1 cellular context compared by ENCODE assay signal in genomic region chr1:151340870-151341754, GRCh38.
TF ChIP-seq lines count a peak whose summit lies in the region.

No MANE protein-coding gene starts in this region.

TF ChIP-seq in HEK293, 187 proteins besides CTCF, POLR2A, EP300 and RAD21 (continued from another document):
- TF ChIP-seq ZBTB1 (tag by site-specific recombination; IDR thresholded peaks at IDR 0.05) (no peak), ZNF501 (tag by site-specific recombination; IDR thresholded peaks at IDR 0.05) (peak; percentile 36; the same call in 1 of the 2 replicates), ZNF792 (tag by site-specific recombination; IDR thresholded peaks at IDR 0.05) (no peak), ZNF660 (tag by site-specific recombination; IDR thresholded peaks at IDR 0.05) (no peak), MEIS1 (CRISPR knock-in tag; IDR thresholded peaks at IDR 0.05; ENCODE audit: borderline replicate concordance) (no peak), ZNF112 (tag by site-specific recombination; IDR thresholded peaks at IDR 0.05) (no peak), ZNF138 (tag by site-specific recombination; IDR thresholded peaks at IDR 0.05; ENCODE audit: borderline replicate concordance) (no peak), ZNF169 (tag by site-specific recombination; IDR thresholded peaks at IDR 0.05) (no peak), ZNF670 (tag by site-specific recombination; IDR thresholded peaks at IDR 0.05; ENCODE audit: low read depth) (no peak), ZNF341 (tag by site-specific recombination; IDR thresholded peaks at IDR 0.05; ENCODE audit: low read depth) (no peak), ZNF404 (tag by site-specific recombination; IDR thresholded peaks at IDR 0.05) (no peak), ZNF311 (tag by site-specific recombination; IDR thresholded peaks at IDR 0.05; ENCODE audit: borderline replicate concordance) (no peak), ZNF416 (tag by site-specific recombination; IDR thresholded peaks at IDR 0.05) (no peak), ZNF10 (tag by site-specific recombination; IDR thresholded peaks at IDR 0.05) (0 out of 2 replicates have a peak, but pooled peaks have one; percentile 11), ZNF791 (tag by site-specific recombination; IDR thresholded peaks at IDR 0.05) (no peak), ZNF274 (IDR thresholded peaks at IDR 0.05; ENCODE audit: low read length) (no peak), ZNF274 (tag by site-specific recombination; IDR thresholded peaks at IDR 0.05; ENCODE audit: borderline replicate concordance) (no peak), ZNF837 (tag by site-specific recombination; IDR thresholded peaks at IDR 0.05) (no peak), ZBTB7A (tag by site-specific recombination; IDR thresholded peaks at IDR 0.05; ENCODE audit: low read depth) (no peak), KLF16 (tag by site-specific recombination; IDR thresholded peaks at IDR 0.05) (no peak), ZNF248 (tag by site-specific recombination; IDR thresholded peaks at IDR 0.05) (no peak), TRIM28 (IDR thresholded peaks at IDR 0.05; ENCODE audit: borderline replicate concordance, low read length) (no peak), FEZF1 (tag by site-specific recombination; IDR thresholded peaks at IDR 0.05) (no peak), ZNF513 (tag by site-specific recombination; IDR thresholded peaks at IDR 0.05) (no peak), ZBTB48 (tag by site-specific recombination; IDR thresholded peaks at IDR 0.05) (no peak), ZNF654 (tag by site-specific recombination; IDR thresholded peaks at IDR 0.05; ENCODE audit: low read depth) (peak; percentile 87), ZBTB11 (tag by site-specific recombination; conservative IDR thresholded peaks at IDR 0.05; ENCODE audit: low read depth) (no peak), ZNF2 (tag by site-specific recombination; IDR thresholded peaks at IDR 0.05) (0 out of 2 replicates have a peak, but pooled peaks have one; percentile 60), ZSCAN23 (tag by site-specific recombination; IDR thresholded peaks at IDR 0.05) (no peak), ZNF350 (tag by site-specific recombination; IDR thresholded peaks at IDR 0.05) (no peak), SCRT2 (tag by site-specific recombination; IDR thresholded peaks at IDR 0.05) (no peak), SP7 (tag by site-specific recombination; IDR thresholded peaks at IDR 0.05) (peak; percentile 27; the same call in 1 of the 2 replicates), ZNF223 (tag by site-specific recombination; IDR thresholded peaks at IDR 0.05) (no peak)
- TF ChIP-seq, protein P1, sequence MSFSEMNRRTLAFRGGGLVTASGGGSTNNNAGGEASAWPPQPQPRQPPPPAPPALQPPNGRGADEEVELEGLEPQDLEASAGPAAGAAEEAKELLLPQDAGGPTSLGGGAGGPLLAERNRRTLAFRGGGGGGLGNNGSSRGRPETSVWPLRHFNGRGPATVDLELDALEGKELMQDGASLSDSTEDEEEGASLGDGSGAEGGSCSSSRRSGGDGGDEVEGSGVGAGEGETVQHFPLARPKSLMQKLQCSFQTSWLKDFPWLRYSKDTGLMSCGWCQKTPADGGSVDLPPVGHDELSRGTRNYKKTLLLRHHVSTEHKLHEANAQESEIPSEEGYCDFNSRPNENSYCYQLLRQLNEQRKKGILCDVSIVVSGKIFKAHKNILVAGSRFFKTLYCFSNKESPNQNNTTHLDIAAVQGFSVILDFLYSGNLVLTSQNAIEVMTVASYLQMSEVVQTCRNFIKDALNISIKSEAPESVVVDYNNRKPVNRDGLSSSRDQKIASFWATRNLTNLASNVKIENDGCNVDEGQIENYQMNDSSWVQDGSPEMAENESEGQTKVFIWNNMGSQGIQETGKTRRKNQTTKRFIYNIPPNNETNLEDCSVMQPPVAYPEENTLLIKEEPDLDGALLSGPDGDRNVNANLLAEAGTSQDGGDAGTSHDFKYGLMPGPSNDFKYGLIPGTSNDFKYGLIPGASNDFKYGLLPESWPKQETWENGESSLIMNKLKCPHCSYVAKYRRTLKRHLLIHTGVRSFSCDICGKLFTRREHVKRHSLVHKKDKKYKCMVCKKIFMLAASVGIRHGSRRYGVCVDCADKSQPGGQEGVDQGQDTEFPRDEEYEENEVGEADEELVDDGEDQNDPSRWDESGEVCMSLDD (tag by site-specific recombination; IDR thresholded peaks at IDR 0.05), result no peak
- TF ChIP-seq, protein P2, sequence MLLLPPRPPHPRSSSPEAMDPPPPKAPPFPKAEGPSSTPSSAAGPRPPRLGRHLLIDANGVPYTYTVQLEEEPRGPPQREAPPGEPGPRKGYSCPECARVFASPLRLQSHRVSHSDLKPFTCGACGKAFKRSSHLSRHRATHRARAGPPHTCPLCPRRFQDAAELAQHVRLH (tag by site-specific recombination; IDR thresholded peaks at IDR 0.05), result no peak
